In genomic region chr7:109793-110556, GRCh38 we compare ENCODE assay signal across 15 cellular contexts.
"Had no signal": no experiment of that assay in that cellular context is flagged by ENCODE, and none has a peak within 500 bp of the region (broad histone marks: within the 10 kb centered on the region; RNA-seq: fewer than 3 reads in every experiment).

No MANE protein-coding gene starts in this region.

- H3K27ac Mint-ChIP-seq: stimulated activated effector memory CD8-positive, alpha-beta T cell treated with anti-CD3 and anti-CD28 coated beads, Interleukin-12 subunit alpha, Interleukin-12 subunit beta, amount 100 ng/mL, for 72 hours; T-cell had no signal

- DNase-seq: activated CD4-positive, CD25-positive, alpha-beta regulatory T cell treated with anti-CD3 and anti-CD28 coated beads, Interleukin-2, amount 50 U/mL, for 72 hours; activated naive CD4-positive, alpha-beta T cell treated with anti-CD3 and anti-CD28 coated beads, Interleukin-2, amount 50 U/mL, for 16 hours; activated T-cell treated with anti-CD3 and anti-CD28 coated beads, Interleukin-2, amount 50 U/mL, for 1 hour; esophagus squamous epithelium; naive thymus-derived CD8-positive, alpha-beta T cell; occipital lobe; psoas muscle; sigmoid colon; stimulated activated CD4-positive, alpha-beta T cell treated with anti-CD3 and anti-CD28 coated beads, Interleukin-12 subunit alpha, Interleukin-12 subunit beta, amount 100 ng/mL, for 4 hours; stimulated activated CD4-positive, alpha-beta T cell treated with anti-CD3 and anti-CD28 coated beads, Interleukin-2, amount 100 ng/mL, for 24 hours; T-cell; T-helper 9 cell; uterus had no signal

- H3K27me3 ChIP-seq: sigmoid colon, uterus had no signal

- H3K9me3 ChIP-seq: sigmoid colon, uterus had no signal

- H3K36me3 Mint-ChIP-seq: stimulated activated effector memory CD8-positive, alpha-beta T cell treated with anti-CD3 and anti-CD28 coated beads, Interleukin-12 subunit alpha, Interleukin-12 subunit beta, amount 100 ng/mL, for 72 hours; T-cell had no signal

- H3K27ac ChIP-seq: esophagus squamous epithelium, psoas muscle, sigmoid colon, tibial artery, uterus had no signal

- ATAC-seq: naive thymus-derived CD8-positive, alpha-beta T cell; psoas muscle; stimulated activated effector memory CD8-positive, alpha-beta T cell treated with anti-CD3 and anti-CD28 coated beads, Interleukin-12 subunit alpha, Interleukin-12 subunit beta, amount 100 ng/mL, for 72 hours; T-cell had no signal

- H3K4me1 ChIP-seq: esophagus squamous epithelium, psoas muscle, tibial artery, uterus had no signal

- H3K4me3 Mint-ChIP-seq: naive thymus-derived CD8-positive, alpha-beta T cell; stimulated activated effector memory CD8-positive, alpha-beta T cell treated with anti-CD3 and anti-CD28 coated beads, Interleukin-12 subunit alpha, Interleukin-12 subunit beta, amount 100 ng/mL, for 72 hours; T-cell had no signal

- H3K4me3 ChIP-seq: esophagus squamous epithelium, psoas muscle, sigmoid colon, tibial artery, uterus had no signal

- H3K36me3 ChIP-seq: esophagus squamous epithelium, sigmoid colon, tibial artery, uterus had no signal
